In genomic region chr6:149560736-149561135, GRCh38 we compare ENCODE assay signal across 8 cellular contexts. TPM values are rescaled to one million over a fixed set of nuclear protein-coding genes. Genes with fewer than 3 reads are reported as not detected.
A peak's percentile ranks its signal among the peaks of the same experiment; 100 is the strongest.
DNase-seq lines count a peak whose midpoint lies in the region; ATAC-seq and TF ChIP-seq lines count a peak whose summit lies in the region.

No MANE protein-coding gene starts in this region.

- no peaks in the 10 kb centered on the region for H3K36me3 Mint-ChIP-seq in T-helper 17 cell (ENCODE audit: low read depth)

- DNase-seq in T-helper 17 cell (no peak), kidney glomerular epithelial cell (lab: John Stamatoyannopoulos, UW) (peak; percentile 16), C1 segment of cervical spinal cord (lab: John Stamatoyannopoulos, UW) (no peak), H4 (ENCODE audit: low spot score) (no peak), globus pallidus (ENCODE audit: low spot score) (no peak)

- H3K4me1 Mint-ChIP-seq in T-helper 17 cell: peaks cover 4% of the 10 kb centered on the region

- ATAC-seq in GM18907 (IDR thresholded peaks at IDR 0.05; ENCODE audit: unreplicated experiment) (peak; percentile 36), T-helper 17 cell (peak; percentile 31), HG02763 (IDR thresholded peaks at IDR 0.05; ENCODE audit: unreplicated experiment) (no peak)

- H3K4me3 Mint-ChIP-seq in T-helper 17 cell: no peak overlapping the region

- peaks cover 9% of the 10 kb centered on the region for H3K27me3 Mint-ChIP-seq in T-helper 17 cell

- H3K27ac Mint-ChIP-seq in T-helper 17 cell: no peak overlapping the region

- H3K27ac ChIP-seq in C4-2B: no peak overlapping the region

- peak; percentile 54 for TF ChIP-seq CTCF in C4-2B (conservative IDR thresholded peaks at IDR 0.05)

- H3K9me3 ChIP-seq in T-helper 17 cell (ENCODE audit: control insufficient read depth, low read length, poor library complexity, severe bottlenecking): no peaks in the 10 kb centered on the region

RNA-seq across cellular contexts. Expression of gene GINM1, which starts 5.4 kb away (rescaled TPM):
- 10 to 100 TPM; 18.3 to 20.8 TPM for total RNA-seq in T-helper 17 cell
- total RNA-seq in H4 (2014; rRNA removed; shearing (Covaris generic)): 19.9 and 27.6 TPM in 2 replicates

RNA-seq across cellular contexts. Expression of gene PPIL4, which starts 14.9 kb away (rescaled TPM):
- total RNA-seq in T-helper 17 cell: 10 to 100 TPM; 33.0 to 34.7 TPM
- 19.2 and 19.7 TPM in 2 replicates for total RNA-seq in H4 (2014; rRNA removed; shearing (Covaris generic))
